ENCODE assay signal across 24 cellular contexts in the genomic region with DNA sequence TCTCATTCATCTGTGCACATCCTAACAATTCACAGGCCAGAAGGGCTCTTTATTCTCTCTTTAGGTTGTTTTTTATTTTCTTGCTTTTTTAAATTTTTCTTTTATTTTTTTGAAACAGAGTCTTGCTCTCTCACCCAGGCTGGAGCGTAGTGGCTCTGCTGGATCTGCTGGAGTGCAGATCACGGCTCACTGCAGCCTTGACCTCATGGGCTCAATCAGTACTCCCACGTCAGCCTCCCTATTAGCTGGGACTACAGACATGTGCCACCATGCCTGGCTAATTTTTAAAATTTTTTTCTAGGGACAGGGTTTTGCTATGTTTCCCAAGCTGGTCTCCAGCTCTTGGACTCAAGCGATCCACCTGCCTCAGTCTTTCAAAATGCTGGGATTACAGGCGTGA.
A peak's percentile ranks its signal among the peaks of the same experiment; 100 is the strongest.
DNase-seq lines count a peak whose midpoint lies in the region; FAIRE-seq and TF ChIP-seq lines count a peak whose summit lies in the region.
"Had no signal": no experiment of that assay in that cellular context is flagged by ENCODE, and none has a peak within 500 bp of the region (broad histone marks: within the 10 kb centered on the region; RNA-seq: fewer than 3 reads in every experiment).

No MANE protein-coding gene starts in this region.

- BruUV-seq in A673 (replicated peaks; lab: Mats Ljungman, UMichigan): no TSS peak

- no peaks in the 10 kb centered on the region for H3K9me3 ChIP-seq in A673 (ENCODE audit: low read depth, low read length, poor library complexity, severe bottlenecking)
- H3K9me3 ChIP-seq in kidney (ENCODE audit: control insufficient read depth in 1 of 2, low read length in 2 of 2): no peaks in the 10 kb centered on the region
- H3K9me3 ChIP-seq in testis: no peaks in the 10 kb centered on the region
- H3K9me3 ChIP-seq: A549, BE2C, BLaER1 had no signal

- no peak for FAIRE-seq in kidney (lab: Jason Lieb, UNC)
- FAIRE-seq: A549, G401.6, GM12891, GM19239 had no signal

- intact Hi-C loops in A673 (cut with micrococcal nuclease; ENCODE audit: unreplicated experiment) (loop anchor here (5.0 to 10.0 kb wide), 2 partner anchors 449 to 934 kb away; no protein-coding TSS in a partner anchor), kidney (cut with DNase I) (no loop called here), testis (cut with DNase I; ENCODE audit: low total_unique reads) (no loop called here)

- H3K4me3 ChIP-seq in A673 (ENCODE audit: low read depth, low read length, poor library complexity, severe bottlenecking) (no peak overlapping the region), kidney (ENCODE audit: low read length in 2 of 2) (no peak overlapping the region), testis (no peak overlapping the region)
- H3K4me3 ChIP-seq: A549, BLaER1 had no signal

- POLR2A ChIA-PET in A673 (lab: Charles Lee; ENCODE audit: low non-redundant PET): no interaction called here

- H3K27ac ChIP-seq in A673 (ENCODE audit: low read depth, low read length, poor library complexity, severe bottlenecking) (peak overlapping the region; percentile 12), kidney (ENCODE audit: low read depth in 2 of 2, low read length in 2 of 2) (no peak overlapping the region), testis (no peak overlapping the region), caudate nucleus (ENCODE audit: low read depth, low read length) (no peak overlapping the region)
- H3K27ac ChIP-seq: 22Rv1, A549, BLaER1 had no signal

- H3K4me1 ChIP-seq in A673 (ENCODE audit: insufficient read depth, low read length, poor library complexity, severe bottlenecking): peaks cover 5% of the 10 kb centered on the region
- no peaks in the 10 kb centered on the region for H3K4me1 ChIP-seq in kidney (ENCODE audit: control insufficient read depth in 1 of 2, insufficient read depth in 1 of 2, low read depth in 1 of 2, low read length in 2 of 2)
- H3K4me1 ChIP-seq in testis: peaks cover 2% of the 10 kb centered on the region
- H3K4me1 ChIP-seq: BE2C, BLaER1 had no signal

- DNase-seq in A673 (ENCODE audit: low spot score) (no peak), kidney (peak; percentile 29), testis (peak; percentile 54), retina (no peak), caudate nucleus (lab: John Stamatoyannopoulos, UW) (no peak)
- DNase-seq: ACHN; BE2C; C1 segment of cervical spinal cord; CD4-positive, alpha-beta memory T cell; CD4-positive, CD25-positive, alpha-beta regulatory T cell; CD8-positive, alpha-beta memory T cell; COR-L47; DMS 273 treated with DMSO at 0.1 percent for 48 hours; DMS153; DMS53; DMS79; DND-41; GF-D8 had no signal

- H3K36me3 ChIP-seq in A673 (ENCODE audit: insufficient read depth, low read length, poor library complexity, severe bottlenecking) (no peaks in the 10 kb centered on the region), kidney (ENCODE audit: control insufficient read depth in 1 of 2, insufficient read depth in 2 of 2, low read length in 2 of 2) (no peaks in the 10 kb centered on the region), testis (ENCODE audit: low read depth, missing control alignments) (no peaks in the 10 kb centered on the region)
- H3K36me3 ChIP-seq: BE2C, BLaER1 had no signal

- no peak for TF ChIP-seq POLR2A in testis (IDR thresholded peaks at IDR 0.05)

- H3K9ac ChIP-seq in kidney (ENCODE audit: low read length in 2 of 2): no peak overlapping the region
- H3K9ac ChIP-seq: BLaER1 had no signal

- no peak for TF ChIP-seq CTCF in A673 (conservative IDR thresholded peaks at IDR 0.05; ENCODE audit: low read depth, low read length)
- no peak for TF ChIP-seq CTCF in kidney (IDR thresholded peaks at IDR 0.05; ENCODE audit: borderline replicate concordance, extremely low read depth, insufficient read depth)
- no peak for TF ChIP-seq CTCF in testis (IDR thresholded peaks at IDR 0.05)

- H3K27me3 ChIP-seq in A673 (replicated peaks; ENCODE audit: insufficient read depth, low read depth, low read length, poor library complexity) (no peaks in the 10 kb centered on the region), testis (no peaks in the 10 kb centered on the region)
- H3K27me3 ChIP-seq: BE2C, BLaER1 had no signal

- CTCF ChIA-PET in A673 (lab: Charles Lee): no interaction called here

- WGBS in testis, 2 donors: 65 to 82% methylated on average over 5 of the region's 5 CpGs

Comparison
In these comparisons a context has a peak if more than half of its experiments do, and no peak if none do; other contexts are left out.
1. DNase-seq: peak in kidney (single experiment) and testis (single experiment); none in A673 (single experiment), retina (single experiment) and caudate nucleus (0 of 61).